In genomic region chr2:148048475-148049221, GRCh38 we compare ENCODE assay signal across 1 cellular context.
A peak's percentile ranks its signal among the peaks of the same experiment; 100 is the strongest.
TF ChIP-seq lines count a peak whose summit lies in the region.

No MANE protein-coding gene starts in this region.

TF ChIP-seq in GM12878, 131 proteins besides CTCF, POLR2A, EP300 and RAD21 (continued from another document and continues in another):
- TF ChIP-seq ZNF687 (IDR thresholded peaks at IDR 0.05), result no peak; the same call in 1 of the 2 replicates
- no peak for TF ChIP-seq PRDM15 (CRISPR knock-in tag; IDR thresholded peaks at IDR 0.05)
- TF ChIP-seq TAF1 (IDR thresholded peaks at IDR 0.05; ENCODE audit: borderline replicate concordance, low read depth, low read length), result no peak
- no peak for TF ChIP-seq MXI1 (IDR thresholded peaks at IDR 0.05; ENCODE audit: low read depth, low read length)
- TF ChIP-seq NFXL1 (IDR thresholded peaks at IDR 0.05; ENCODE audit: borderline replicate concordance), result peak; percentile 96
- TF ChIP-seq SKIL (IDR thresholded peaks at IDR 0.05; ENCODE audit: low read depth, poor library complexity, severe bottlenecking), result peak; percentile 90
- TF ChIP-seq PML (IDR thresholded peaks at IDR 0.05; ENCODE audit: low read length), result 0 out of 2 replicates have a peak, but pooled peaks have one; percentile 53
- TF ChIP-seq TCF12 (IDR thresholded peaks at IDR 0.05; ENCODE audit: low read depth, low read length), result peak; percentile 14; the same call in 1 of the 2 replicates
- TF ChIP-seq RELB (IDR thresholded peaks at IDR 0.05; ENCODE audit: low read depth), result peak; percentile 97
- TF ChIP-seq CEBPB (IDR thresholded peaks at IDR 0.05; ENCODE audit: borderline replicate concordance in 1 of 2, low read depth in 2 of 2, low read length in 2 of 2), result 0 out of 4 replicates have a peak, but pooled peaks of 1 of the 2 experiments have one; percentile 17
- no peak for TF ChIP-seq REST (IDR thresholded peaks at IDR 0.05; ENCODE audit: low read depth, low read length)
- peak; percentile 94 to 95 for TF ChIP-seq IKZF2 (IDR thresholded peaks at IDR 0.05)
- TF ChIP-seq EZH2 (IDR thresholded peaks at IDR 0.05; ENCODE audit: borderline replicate concordance, control insufficient read depth, low read depth, low read length), result no peak
- no peak for TF ChIP-seq KDM1A (IDR thresholded peaks at IDR 0.05; ENCODE audit: borderline replicate concordance)
- peak; percentile 91 for TF ChIP-seq NBN (IDR thresholded peaks at IDR 0.05)
- peak; percentile 49; the same call in 1 of the 2 replicates for TF ChIP-seq BMI1 (IDR thresholded peaks at IDR 0.05; ENCODE audit: borderline replicate concordance)
- TF ChIP-seq CBFB (IDR thresholded peaks at IDR 0.05; ENCODE audit: low read depth), result peak; percentile 85
- 0 out of 2 replicates have a peak, but pooled peaks have one; percentile 33 for TF ChIP-seq BACH1 (IDR thresholded peaks at IDR 0.05; ENCODE audit: borderline replicate concordance)
- peak; percentile 48; the same call in 1 of the 2 replicates for TF ChIP-seq CREM (IDR thresholded peaks at IDR 0.05; ENCODE audit: low read depth)
- TF ChIP-seq CUX1 (IDR thresholded peaks at IDR 0.05; ENCODE audit: insufficient replicate concordance, low read depth, low read length), result peak; percentile 83
- peak; percentile 45; the same call in 1 of the 2 replicates for TF ChIP-seq FOXM1 (IDR thresholded peaks at IDR 0.05; ENCODE audit: low read depth, low read length)
- peak; percentile 18 for TF ChIP-seq E2F8 (IDR thresholded peaks at IDR 0.05; ENCODE audit: low read depth, partially characterized antibody)
- peak; percentile 88 for TF ChIP-seq EED (IDR thresholded peaks at IDR 0.05; ENCODE audit: low read depth)
- TF ChIP-seq PAX8 (IDR thresholded peaks at IDR 0.05), result peak; percentile 79; the same call in 1 of the 2 replicates
